ENCODE assay signal across 12 cellular contexts in the genomic region with DNA sequence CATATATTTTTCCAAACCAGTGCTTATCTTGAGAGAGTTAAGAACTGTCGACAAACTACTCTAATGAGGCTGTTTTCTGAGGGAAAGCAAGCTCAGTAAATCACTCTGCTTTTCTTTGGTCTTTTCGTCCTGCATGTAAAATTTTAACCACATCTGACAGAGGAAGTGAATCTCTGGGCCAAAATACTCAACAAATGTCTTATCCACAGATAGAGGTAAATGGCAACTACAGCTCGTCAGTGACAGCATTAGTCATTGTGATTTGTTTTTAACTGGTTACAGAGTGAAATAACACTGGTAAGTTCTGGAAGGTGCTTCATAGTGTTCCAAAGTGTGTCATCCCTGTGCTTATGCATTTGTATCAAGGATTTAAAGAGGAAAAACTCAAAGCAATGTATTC.
"Had no signal": no experiment of that assay in that cellular context is flagged by ENCODE, and none has a peak within 500 bp of the region (broad histone marks: within the 10 kb centered on the region; RNA-seq: fewer than 3 reads in every experiment).

No MANE protein-coding gene starts in this region.

- ATAC-seq: left lung; natural killer cell treated with Interleukin-12 subunit alpha and Interleukin-12 subunit beta and Interleukin-15 and Interleukin-18, amount 100 ng/mL, for 72 hours; right lobe of liver had no signal

- H3K27ac Mint-ChIP-seq: activated naive CD4-positive, alpha-beta T cell treated with anti-CD3 and anti-CD28 coated beads, Interleukin-2, amount 10 ng/mL, durations not matched to agents 7 days and 5 days; memory B cell; natural killer cell treated with Interleukin-12 subunit alpha and Interleukin-12 subunit beta and Interleukin-15 and Interleukin-18, amount 100 ng/mL, for 72 hours; stimulated activated naive CD8-positive, alpha-beta T cell treated with anti-CD3 and anti-CD28 coated beads, Interleukin-15, Interleukin-2, amounts not matched to agents 100 ng/mL and 50 ng/mL, for 24 hours; T-helper 2 cell treated with Interferon-gamma antibody and Interleukin-4, amounts not matched to agents 5 μg/mL and 100 μg/mL, for 36 hours; type B pancreatic cell had no signal

- H3K27me3 Mint-ChIP-seq: activated naive CD4-positive, alpha-beta T cell treated with anti-CD3 and anti-CD28 coated beads, Interleukin-2, amount 10 ng/mL, durations not matched to agents 7 days and 5 days; memory B cell; natural killer cell treated with Interleukin-12 subunit alpha and Interleukin-12 subunit beta and Interleukin-15 and Interleukin-18, amount 100 ng/mL, for 72 hours; stimulated activated naive CD8-positive, alpha-beta T cell treated with anti-CD3 and anti-CD28 coated beads, Interleukin-15, Interleukin-2, amounts not matched to agents 100 ng/mL and 50 ng/mL, for 24 hours; type B pancreatic cell had no signal

- H3K4me1 Mint-ChIP-seq: memory B cell had no signal

- H3K9me3 ChIP-seq: left lung, right lobe of liver had no signal

- H3K9me3 Mint-ChIP-seq: memory B cell; natural killer cell treated with Interleukin-12 subunit alpha and Interleukin-12 subunit beta and Interleukin-15 and Interleukin-18, amount 100 ng/mL, for 72 hours; stimulated activated naive CD8-positive, alpha-beta T cell treated with anti-CD3 and anti-CD28 coated beads, Interleukin-15, Interleukin-2, amounts not matched to agents 100 ng/mL and 50 ng/mL, for 24 hours; T-helper 2 cell treated with Interferon-gamma antibody and Interleukin-4, amounts not matched to agents 5 μg/mL and 100 μg/mL, for 36 hours; type B pancreatic cell had no signal

- H3K4me3 Mint-ChIP-seq: activated naive CD4-positive, alpha-beta T cell treated with anti-CD3 and anti-CD28 coated beads, Interleukin-2, amount 10 ng/mL, durations not matched to agents 7 days and 5 days; memory B cell; natural killer cell treated with Interleukin-12 subunit alpha and Interleukin-12 subunit beta and Interleukin-15 and Interleukin-18, amount 100 ng/mL, for 72 hours; stimulated activated naive CD8-positive, alpha-beta T cell treated with anti-CD3 and anti-CD28 coated beads, Interleukin-15, Interleukin-2, amounts not matched to agents 100 ng/mL and 50 ng/mL, for 24 hours; T-helper 2 cell treated with Interferon-gamma antibody and Interleukin-4, amounts not matched to agents 5 μg/mL and 100 μg/mL, for 36 hours; type B pancreatic cell had no signal

- H3K36me3 Mint-ChIP-seq: activated naive CD4-positive, alpha-beta T cell treated with anti-CD3 and anti-CD28 coated beads, Interleukin-2, amount 10 ng/mL, durations not matched to agents 7 days and 5 days; memory B cell; natural killer cell treated with Interleukin-12 subunit alpha and Interleukin-12 subunit beta and Interleukin-15 and Interleukin-18, amount 100 ng/mL, for 72 hours; type B pancreatic cell had no signal

- H3K36me3 ChIP-seq: left lung, right lobe of liver had no signal

- H3K27me3 ChIP-seq: dorsolateral prefrontal cortex, left lung, right lobe of liver had no signal

- H3K27ac ChIP-seq: dorsolateral prefrontal cortex, left lung, right lobe of liver had no signal

- DNase-seq: activated CD4-positive, alpha-beta T cell treated with anti-CD3 and anti-CD28 coated beads, Interleukin-2, amount 50 U/mL, for 4 hours; activated naive CD4-positive, alpha-beta T cell treated with anti-CD3 and anti-CD28 coated beads, Interleukin-2, amount 10 ng/mL, durations not matched to agents 7 days and 5 days; dorsolateral prefrontal cortex; erythroblast; left lung; occipital lobe; right lobe of liver had no signal

- H3K4me1 ChIP-seq: left lung, right lobe of liver had no signal

- H3K4me3 ChIP-seq: dorsolateral prefrontal cortex, left lung, right lobe of liver had no signal
